7 cellular contexts compared by ENCODE assay signal in the genomic region with DNA sequence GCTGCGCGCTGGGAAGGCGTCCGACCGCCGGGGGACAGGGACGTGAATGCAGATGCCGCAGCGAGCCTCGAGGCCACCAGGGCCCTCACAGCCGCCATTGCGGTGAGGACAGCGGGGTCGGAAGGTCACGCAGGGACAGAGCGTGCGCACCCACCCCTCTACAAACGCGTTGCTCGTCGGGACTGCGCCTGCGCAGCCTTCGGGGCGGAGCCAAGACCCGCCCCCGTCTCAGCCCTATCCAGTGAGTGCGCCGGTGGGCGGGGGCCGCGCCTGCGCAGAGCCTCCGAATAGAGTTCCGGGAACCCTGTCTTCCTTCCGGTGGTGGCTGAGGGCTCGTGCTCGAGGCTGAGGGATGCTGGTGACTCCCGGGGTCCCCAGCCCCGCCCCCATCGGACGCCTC.
DNase-seq lines count a peak whose midpoint lies in the region; ATAC-seq, FAIRE-seq and TF ChIP-seq lines count a peak whose summit lies in the region.
"Not testable (repeated sequence)": the region's sequence is repeated elsewhere in the genome, so short reads cannot be mapped to it uniquely, and the experiment has no call there.

No MANE protein-coding gene starts in this region.

- intact Hi-C loops in Panc1 (cut with micrococcal nuclease; ENCODE audit: unreplicated experiment); endothelial cell of umbilical vein (cut with micrococcal nuclease): not testable (repeated sequence)

- H3K27me3 ChIP-seq in Panc1 (ENCODE audit: control insufficient read depth, insufficient read depth, low read length); endothelial cell of umbilical vein (ENCODE audit: control insufficient read depth in 2 of 2, insufficient read depth in 2 of 2, low read length in 2 of 2); lung (ENCODE audit: control insufficient read depth, insufficient read depth): not testable (repeated sequence)

- H3K9me3 Mint-ChIP-seq in activated T-cell treated with anti-CD3 and anti-CD28 coated beads, Interleukin-2, amount 50 U/mL, for 4 hours, result not testable (repeated sequence)

- H3K4me3 ChIP-seq in Panc1 (ENCODE audit: low read depth in 2 of 2, low read length in 2 of 2) (peak overlapping the region; percentile 10 to 32; a peak in 3 of 4 replicates), endothelial cell of umbilical vein (replicated peaks in 1 of 3; ENCODE audit: insufficient read depth in 1 of 3, low read depth in 1 of 3, low read length in 3 of 3) (peak overlapping the region in 1 of 3 experiments; percentile 42)
- H3K4me3 ChIP-seq in lung, result not testable (repeated sequence)

- not testable (repeated sequence) for H3K4me2 ChIP-seq in endothelial cell of umbilical vein (ENCODE audit: insufficient read depth, low read length)

- H3K4me3 Mint-ChIP-seq in activated T-cell treated with anti-CD3 and anti-CD28 coated beads, Interleukin-2, amount 50 U/mL, for 4 hours, result peak overlapping the region; percentile 71

- H2AFZ ChIP-seq in endothelial cell of umbilical vein (ENCODE audit: low read depth, low read length), result not testable (repeated sequence)

- H3K27ac ChIP-seq in Panc1 (ENCODE audit: low read length); endothelial cell of umbilical vein (ENCODE audit: insufficient read depth, low read depth, low read length): not testable (repeated sequence)
- peak overlapping the region in 1 of 2 donors; percentile 70 for H3K27ac ChIP-seq in lung (ENCODE audit: low read depth in 1 of 2, low read length in 1 of 2)

- dilution Hi-C loops in endothelial cell of umbilical vein (cut with MboI; ENCODE audit: extremely low pct_ligation_motif_present, low sequenced_read_pairs), result not testable (repeated sequence)

- not testable (repeated sequence) for H3K4me1 Mint-ChIP-seq in activated T-cell treated with anti-CD3 and anti-CD28 coated beads, Interleukin-2, amount 50 U/mL, for 4 hours (ENCODE audit: low read depth)

- DNase-seq in Panc1 (ENCODE audit: low read depth, low spot score) (peak; percentile 56), endothelial cell of umbilical vein (ENCODE audit: low read depth, low spot score) (peak; percentile 84), lung (ENCODE audit: low spot score) (peak; percentile 97)
- peak; percentile 97 for DNase-seq in activated T-cell treated with anti-CD3 and anti-CD28 coated beads, Interleukin-2, amount 50 U/mL, for 4 hours
- peak; percentile 98 for DNase-seq in stimulated activated CD4-positive, alpha-beta T cell treated with anti-CD3 and anti-CD28 coated beads, Interleukin-12 subunit alpha, Interleukin-12 subunit beta, amount 100 ng/mL, for 4 hours

- not testable (repeated sequence) for TF ChIP-seq POLR2A in endothelial cell of umbilical vein (IDR thresholded peaks at IDR 0.05; ENCODE audit: low read depth, low read length)

- CTCF ChIA-PET in Panc1 (lab: Charles Lee); endothelial cell of umbilical vein (lab: Charles Lee): not testable (repeated sequence)

- POLR2A ChIA-PET in Panc1 (lab: Charles Lee); endothelial cell of umbilical vein (lab: Charles Lee): not testable (repeated sequence)

- H3K27me3 Mint-ChIP-seq in activated T-cell treated with anti-CD3 and anti-CD28 coated beads, Interleukin-2, amount 50 U/mL, for 4 hours (ENCODE audit: low read depth), result not testable (repeated sequence)

- H3K36me3 ChIP-seq in Panc1 (ENCODE audit: control insufficient read depth, insufficient read depth, low read length); endothelial cell of umbilical vein (ENCODE audit: control insufficient read depth in 2 of 2, extremely low read depth in 1 of 2, insufficient read depth in 2 of 2, low read length in 2 of 2); lung (ENCODE audit: control insufficient read depth in 2 of 2, insufficient read depth in 2 of 2, low read length in 2 of 2): not testable (repeated sequence)

- ATAC-seq in GM19035 (IDR thresholded peaks at IDR 0.05; ENCODE audit: unreplicated experiment) (peak; percentile 86), HG03039 (IDR thresholded peaks at IDR 0.05; ENCODE audit: unreplicated experiment) (peak; percentile 82), Panc1 (peak; percentile 93), lung (ENCODE audit: insufficient read depth, low FRiP score) (peak; percentile 91)
- peak; percentile 88 to 96 for ATAC-seq in activated T-cell treated with anti-CD3 and anti-CD28 coated beads, Interleukin-2, amount 50 U/mL, for 4 hours

- H3K79me2 ChIP-seq in endothelial cell of umbilical vein (ENCODE audit: control insufficient read depth, insufficient read depth, low read length), result not testable (repeated sequence)

- in situ Hi-C loops in Panc1 (cut with HindIII; ENCODE audit: low pct_unique_long_range_greater_than_20kb, low sequenced_read_pairs), result not testable (repeated sequence)

- TF ChIP-seq CTCF in Panc1 (IDR thresholded peaks at IDR 0.05); endothelial cell of umbilical vein (IDR thresholded peaks at IDR 0.05; ENCODE audit: extremely low read depth in 1 of 2, insufficient read depth in 1 of 2, low read depth in 1 of 2, low read length in 2 of 2); lung (IDR thresholded peaks at IDR 0.05; ENCODE audit: control extremely low read depth, extremely low read depth): not testable (repeated sequence)

- not testable (repeated sequence) for H3K9me3 ChIP-seq in Panc1 (ENCODE audit: control insufficient read depth, insufficient read depth, low read depth, low read length); endothelial cell of umbilical vein (replicated peaks; ENCODE audit: control insufficient read depth, insufficient read depth, low read length); lung (ENCODE audit: control insufficient read depth in 2 of 2, insufficient read depth in 1 of 2, low read length in 1 of 2)

- H3K9ac ChIP-seq in endothelial cell of umbilical vein (replicated peaks; ENCODE audit: extremely low read depth, insufficient read depth, low read length), result not testable (repeated sequence)

- H3K9me1 ChIP-seq in endothelial cell of umbilical vein (replicated peaks; ENCODE audit: control insufficient read depth, extremely low read depth, insufficient read depth, low read length), result not testable (repeated sequence)

- 1% methylated on average over 37 of the region's 42 CpGs; no CpG with 5 or more reads in 1 of the 2 donors for WGBS in lung, 2 donors

- not testable (repeated sequence) for H4K20me1 ChIP-seq in endothelial cell of umbilical vein (replicated peaks; ENCODE audit: control insufficient read depth, extremely low read depth, insufficient read depth, low read length)

- not testable (repeated sequence) for FAIRE-seq in endothelial cell of umbilical vein (lab: Jason Lieb, UNC)

- H3K4me1 ChIP-seq in Panc1 (ENCODE audit: control insufficient read depth, insufficient read depth, low read length); endothelial cell of umbilical vein (ENCODE audit: control insufficient read depth, extremely low read depth, insufficient read depth, low read length); lung (ENCODE audit: control insufficient read depth in 2 of 2, insufficient read depth in 2 of 2, low read length in 2 of 2): not testable (repeated sequence)

- BruUV-seq in Panc1 (replicated peaks; lab: Mats Ljungman, UMichigan); endothelial cell of umbilical vein (replicated peaks; lab: Mats Ljungman, UMichigan): not testable (repeated sequence)

- H3K36me3 Mint-ChIP-seq in activated T-cell treated with anti-CD3 and anti-CD28 coated beads, Interleukin-2, amount 50 U/mL, for 4 hours (ENCODE audit: insufficient read depth), result not testable (repeated sequence)

TF ChIP-seq in endothelial cell of umbilical vein, 7 proteins besides CTCF, POLR2A, EP300 and RAD21:
- peak; percentile 27 for TF ChIP-seq POLR2AphosphoS5 (IDR thresholded peaks at IDR 0.05; ENCODE audit: insufficient read depth, low read depth, low read length)
